In genomic region chr10:7587865-7588188, GRCh38 we compare ENCODE assay signal across 10 cellular contexts.
"Had no signal": no experiment of that assay in that cellular context is flagged by ENCODE, and none has a peak within 500 bp of the region (broad histone marks: within the 10 kb centered on the region; RNA-seq: fewer than 3 reads in every experiment).

No MANE protein-coding gene starts in this region.

- H3K36me3 ChIP-seq: HAP-1 had no signal

- H3K27ac ChIP-seq: GM23248 had no signal

- H2AFZ ChIP-seq: GM23248 had no signal

- ATAC-seq: HCT116, K562 had no signal

- DNase-seq: GM23248, GOT3, H7, HFFc6, IMR-90, KG1 had no signal

- H3K9ac ChIP-seq: GM23248 had no signal

- H3K9me3 ChIP-seq: HAP-1 had no signal

- H3K4me3 ChIP-seq: GM23248, HAP-1, K562 had no signal

- H3K4me1 ChIP-seq: HAP-1 had no signal

- FAIRE-seq: HTR-8/SVneo, K562 had no signal
